Comparison of ENCODE assay signal across 26 cellular contexts in genomic region chr12:52324068-52324444, GRCh38. TPM values are rescaled to one million over a fixed set of nuclear protein-coding genes. Genes with fewer than 3 reads are reported as not detected.
A peak's percentile ranks its signal among the peaks of the same experiment; 100 is the strongest.
DNase-seq lines count a peak whose midpoint lies in the region; TF ChIP-seq lines count a peak whose summit lies in the region.
"Had no signal": no experiment of that assay in that cellular context is flagged by ENCODE, and none has a peak within 500 bp of the region (broad histone marks: within the 10 kb centered on the region; RNA-seq: fewer than 3 reads in every experiment).

No MANE protein-coding gene starts in this region.

- no peak overlapping the region for H3K27ac ChIP-seq in osteoblast (ENCODE audit: low read depth, low read length)
- H3K27ac ChIP-seq in ascending aorta, result no peak overlapping the region
- H3K27ac ChIP-seq: 22Rv1, RWPE1 had no signal

- H3K9me3 ChIP-seq in osteoblast (ENCODE audit: low read depth, low read length) (no peaks in the 10 kb centered on the region), ascending aorta (no peaks in the 10 kb centered on the region)
- H3K9me3 ChIP-seq: BE2C, MG63 had no signal

- no peak overlapping the region for H3K4me2 ChIP-seq in osteoblast (ENCODE audit: insufficient read depth, low read length)

- H4K20me1 ChIP-seq in osteoblast (ENCODE audit: insufficient read depth, low read length), result no peaks in the 10 kb centered on the region

- peaks cover 2% of the 10 kb centered on the region for H3K4me1 Mint-ChIP-seq in glutamatergic neuron (ENCODE audit: low read depth, unreplicated experiment)

- no peak overlapping the region for H2AFZ ChIP-seq in osteoblast (ENCODE audit: low read length)

- H3K4me1 ChIP-seq in osteoblast (ENCODE audit: insufficient read depth, low read length) (peaks cover 3% of the 10 kb centered on the region), ascending aorta (peaks cover 7% of the 10 kb centered on the region in 2 donors)
- H3K4me1 ChIP-seq: BE2C had no signal

- no peak overlapping the region for H3K4me3 Mint-ChIP-seq in glutamatergic neuron (ENCODE audit: unreplicated experiment)
- H3K4me3 Mint-ChIP-seq: CD14-positive monocyte had no signal

- H3K36me3 ChIP-seq in osteoblast (ENCODE audit: insufficient read depth, low read length), result no peaks in the 10 kb centered on the region
- no peaks in the 10 kb centered on the region for H3K36me3 ChIP-seq in ascending aorta
- H3K36me3 ChIP-seq: BE2C, MG63 had no signal

- TF ChIP-seq CTCF in glutamatergic neuron (IDR thresholded peaks at IDR 0.05; ENCODE audit: partially characterized antibody, unreplicated experiment) (no peak), osteoblast (IDR thresholded peaks at IDR 0.05; ENCODE audit: extremely low read depth, low read depth, low read length) (no peak), ascending aorta (IDR thresholded peaks at IDR 0.05) (no peak)

- DNase-seq in activated effector memory CD4-positive, alpha-beta T cell treated with anti-CD3 and anti-CD28 coated beads, Interleukin-2, amount 50 U/mL, for 16 hours, result peak; percentile 16
- DNase-seq in activated effector memory CD4-positive, alpha-beta T cell treated with Interleukin-2 at 50 U/mL for 16 hours, result no peak
- DNase-seq in glutamatergic neuron, result peak; percentile 6
- DNase-seq in osteoblast (ENCODE audit: insufficient read length, low spot score, missing footprints), result peak; percentile 30
- no peak for DNase-seq in ascending aorta (ENCODE audit: low spot score in 2 of 2)
- DNase-seq in activated gamma-delta T cell treated with Interleukin-2 at 50 U/mL for 16 hours, result no peak
- no peak for DNase-seq in NCI-H2081 treated with DMSO at 0.1 percent for 48 hours (lab: John Stamatoyannopoulos, UW)
- DNase-seq: ACHN, BE2C, DMS 273 treated with DMSO at 0.1 percent for 48 hours, DMS79, EL, GF-D8, HCEC 1CT, IMR-90, KG1, MG63, NCI-H2029, NCI-H446 treated with DMSO at 0.1 percent for 48 hours, NCI-H526, SHP77 treated with DMSO at 0.1 percent for 48 hours had no signal

- peaks cover 4% of the 10 kb centered on the region for H3K9me3 Mint-ChIP-seq in glutamatergic neuron (ENCODE audit: unreplicated experiment)
- H3K9me3 Mint-ChIP-seq: CD8-positive, alpha-beta memory T cell had no signal

- H3K4me3 ChIP-seq in osteoblast (ENCODE audit: insufficient read depth, low read length), result no peak overlapping the region
- no peak overlapping the region for H3K4me3 ChIP-seq in ascending aorta
- H3K4me3 ChIP-seq: MG63 had no signal

- H3K79me2 ChIP-seq in osteoblast (ENCODE audit: insufficient read depth, low read length), result no peaks in the 10 kb centered on the region

- peaks cover 3% of the 10 kb centered on the region for H3K36me3 Mint-ChIP-seq in glutamatergic neuron (ENCODE audit: unreplicated experiment)
- H3K36me3 Mint-ChIP-seq: CD14-positive monocyte; CD8-positive, alpha-beta memory T cell had no signal

- no peak overlapping the region for H3K27ac Mint-ChIP-seq in glutamatergic neuron (ENCODE audit: unreplicated experiment)
- H3K27ac Mint-ChIP-seq: CD14-positive monocyte; CD8-positive, alpha-beta memory T cell had no signal

- intact Hi-C loops in ascending aorta (cut with DNase I), result no loop called here

- H3K27me3 ChIP-seq in osteoblast (ENCODE audit: insufficient read depth, low read length), result peaks cover 35% of the 10 kb centered on the region
- no peaks in the 10 kb centered on the region for H3K27me3 ChIP-seq in ascending aorta
- H3K27me3 ChIP-seq: MG63 had no signal

- peaks cover 9% of the 10 kb centered on the region for H3K27me3 Mint-ChIP-seq in glutamatergic neuron (ENCODE audit: unreplicated experiment)

RNA-seq across cellular contexts. Expression of gene KRT83, which starts 2.9 kb away (rescaled TPM):
- total RNA-seq in glutamatergic neuron (ENCODE audit: unreplicated experiment) (not detected), osteoblast (not detected in 2 replicates), ascending aorta (not detected)
- total RNA-seq: CD8-positive, alpha-beta memory T cell; H1; IMR-90 had no signal

RNA-seq across cellular contexts. Expression of gene KRT81, which starts 32.7 kb away (rescaled TPM):
- total RNA-seq in glutamatergic neuron (ENCODE audit: unreplicated experiment) (not detected), osteoblast (0.29 TPM in 1 of 2 replicates, not detected in the other), ascending aorta (not detected)
- total RNA-seq: CD8-positive, alpha-beta memory T cell; H1 had no signal

RNA-seq across cellular contexts. Expression of gene KRT85, which starts 43.2 kb away (rescaled TPM):
- total RNA-seq in glutamatergic neuron (ENCODE audit: unreplicated experiment) (not detected), osteoblast (not detected in 2 replicates), ascending aorta (not detected)
- total RNA-seq: CD8-positive, alpha-beta memory T cell; H1; IMR-90 had no signal

RNA-seq across cellular contexts. Expression of gene KRT86, which starts 49.6 kb away (rescaled TPM):
- total RNA-seq in glutamatergic neuron (ENCODE audit: unreplicated experiment) (not detected), osteoblast (under 0.01 and 0.36 TPM in 2 replicates), ascending aorta (0.96 TPM)
- total RNA-seq: H1, IMR-90 had no signal

Comparison
In these comparisons a context has a peak if more than half of its experiments do, and no peak if none do; other contexts are left out.
1. DNase-seq: peak in activated effector memory CD4-positive, alpha-beta T cell treated with anti-CD3 and anti-CD28 coated beads, Interleukin-2, amount 50 U/mL, for 16 hours (single experiment), glutamatergic neuron (single experiment) and osteoblast (single experiment); none in activated effector memory CD4-positive, alpha-beta T cell treated with Interleukin-2 at 50 U/mL for 16 hours (single experiment), ascending aorta (0 of 2), activated gamma-delta T cell treated with Interleukin-2 at 50 U/mL for 16 hours (single experiment) and NCI-H2081 treated with DMSO at 0.1 percent for 48 hours (single experiment).